Comparison of ENCODE assay signal across 11 cellular contexts in the genomic region with DNA sequence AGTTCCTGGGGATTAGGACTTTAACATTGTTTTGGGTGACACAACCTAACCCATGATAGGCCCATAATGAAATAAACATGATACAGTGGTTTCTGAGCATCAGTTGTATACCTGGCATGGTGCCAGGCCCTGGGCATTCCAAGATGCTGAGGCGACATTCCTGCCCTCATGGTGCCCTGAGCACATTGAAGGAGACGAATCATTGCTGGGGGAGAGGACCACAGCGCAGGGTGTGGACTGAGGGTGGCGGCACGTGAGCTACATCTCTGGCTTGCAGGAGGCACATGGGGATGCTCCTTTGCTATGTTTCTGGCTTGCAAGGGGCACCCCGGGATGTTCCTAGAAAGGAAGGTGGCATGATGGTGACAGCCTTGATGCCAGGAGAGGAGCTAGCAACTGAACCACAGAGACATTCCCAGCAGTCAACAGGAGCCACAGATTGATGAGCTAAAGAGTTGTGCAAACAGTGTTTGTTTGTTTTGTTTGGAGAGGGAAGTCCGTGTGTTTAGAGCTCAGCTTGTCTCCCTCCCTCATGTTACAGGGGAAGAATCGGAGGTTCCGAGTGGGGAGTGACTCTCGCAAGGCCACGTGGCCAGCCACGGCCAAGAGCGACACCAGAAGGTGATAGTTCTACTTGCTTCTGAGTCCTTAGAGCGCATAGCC.
DNase-seq lines count a peak whose midpoint lies in the region; ATAC-seq and TF ChIP-seq lines count a peak whose summit lies in the region.
"Had no signal": no experiment of that assay in that cellular context is flagged by ENCODE, and none has a peak within 500 bp of the region (broad histone marks: within the 10 kb centered on the region; RNA-seq: fewer than 3 reads in every experiment).

No MANE protein-coding gene starts in this region.

- TF ChIP-seq CTCF in cardiac fibroblast (IDR thresholded peaks at IDR 0.05; ENCODE audit: low read depth, low read length) (no peak), osteocyte (IDR thresholded peaks at IDR 0.05) (no peak)

- peaks cover 9% of the 10 kb centered on the region for H3K36me3 Mint-ChIP-seq in osteocyte (ENCODE audit: unreplicated experiment)

- ATAC-seq in GM21576 (IDR thresholded peaks at IDR 0.05; ENCODE audit: unreplicated experiment) (no peak), HG02981 (IDR thresholded peaks at IDR 0.05; ENCODE audit: unreplicated experiment) (no peak)

- H3K4me3 ChIP-seq in cardiac fibroblast (replicated peaks in 1 of 2; ENCODE audit: low read depth in 2 of 2, low read length in 2 of 2), result no peak overlapping the region
- H3K4me3 ChIP-seq: coronary artery, skin epidermis had no signal

- H3K4me1 Mint-ChIP-seq in osteocyte (ENCODE audit: unreplicated experiment), result peaks cover 23% of the 10 kb centered on the region

- no peaks in the 10 kb centered on the region for H3K27me3 Mint-ChIP-seq in osteocyte (ENCODE audit: unreplicated experiment)

- no peaks in the 10 kb centered on the region for H3K9me3 Mint-ChIP-seq in osteocyte (ENCODE audit: unreplicated experiment)

- DNase-seq in GM03348 (ENCODE audit: low spot score), result peak; percentile 47
- DNase-seq in NCI-H2196 treated with DMSO at 0.1 percent for 48 hours (lab: John Stamatoyannopoulos, UW; ENCODE audit: unreplicated experiment), result peak; percentile 23
- peak; percentile 43 to 68 for DNase-seq in cardiac fibroblast (ENCODE audit: low read depth in 2 of 2)
- DNase-seq in osteocyte (ENCODE audit: extremely low spot score, unreplicated experiment), result no peak
- DNase-seq in RPMI8226, result no peak
- no peak for DNase-seq in islet precursor cell
- DNase-seq: kidney had no signal

- H3K4me3 Mint-ChIP-seq in osteocyte (ENCODE audit: unreplicated experiment), result no peak overlapping the region

- H3K27ac Mint-ChIP-seq in osteocyte (ENCODE audit: unreplicated experiment), result peak overlapping the region; percentile 27

Comparison
In these comparisons a context has a peak if more than half of its experiments do, and no peak if none do; other contexts are left out.
1. DNase-seq: peak in GM03348 (single experiment), NCI-H2196 treated with DMSO at 0.1 percent for 48 hours (single experiment) and cardiac fibroblast (2 of 2); none in osteocyte (single experiment), RPMI8226 (single experiment) and islet precursor cell (single experiment).